8 cellular contexts compared by ENCODE assay signal in the genomic region with DNA sequence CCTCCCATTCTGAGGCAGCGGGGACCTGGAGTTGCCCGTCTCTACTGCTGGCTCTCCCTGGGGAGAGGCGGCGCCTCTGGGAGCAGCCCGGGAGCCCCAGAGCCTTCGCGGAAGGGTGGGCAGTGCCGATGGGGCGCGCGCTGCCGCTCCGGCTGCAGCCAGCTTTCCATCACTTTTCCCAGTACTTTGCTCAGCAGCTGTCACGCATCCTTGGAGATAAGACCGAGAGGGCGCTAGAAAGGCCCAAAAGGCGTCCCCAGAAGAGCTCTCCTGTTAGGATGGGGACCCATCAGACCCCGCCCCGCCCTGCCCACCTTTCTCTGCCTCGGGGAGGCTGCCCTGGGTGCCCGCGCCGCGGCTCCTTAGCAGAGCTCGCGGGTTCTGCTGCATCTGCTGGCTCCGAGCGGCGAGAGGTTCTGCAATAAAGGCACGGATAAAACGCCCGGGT. TPM values are rescaled to one million over a fixed set of nuclear protein-coding genes. Genes with fewer than 3 reads are reported as not detected.
DNase-seq lines count a peak whose midpoint lies in the region; ATAC-seq and TF ChIP-seq lines count a peak whose summit lies in the region.

No MANE protein-coding gene starts in this region.

- no peaks in the 10 kb centered on the region for H3K9me3 Mint-ChIP-seq in activated CD8-positive, alpha-beta T cell treated with anti-CD3 and anti-CD28 coated beads for 36 hours

- no peak overlapping the region for H2BK120ac ChIP-seq in neuronal stem cell (ENCODE audit: low read depth, low read length)

- intact Hi-C loops in activated CD8-positive, alpha-beta T cell treated with anti-CD3 and anti-CD28 coated beads for 36 hours (cut with micrococcal nuclease) = loop anchor here (10.0 kb wide), 1 partner anchor 729 kb away; no protein-coding TSS in a partner anchor

- no peaks in the 10 kb centered on the region for H3K36me3 ChIP-seq in neuronal stem cell (replicated peaks in 1 of 2; ENCODE audit: control insufficient read depth in 2 of 2, insufficient read depth in 2 of 2, low read length in 2 of 2)

- no peak overlapping the region for H4K91ac ChIP-seq in neuronal stem cell (ENCODE audit: low read depth, low read length, poor library complexity)

- no peak overlapping the region for H3K14ac ChIP-seq in neuronal stem cell (ENCODE audit: low read length)

- H2BK15ac ChIP-seq in neuronal stem cell (ENCODE audit: low read length) = peak overlapping the region; percentile 62

- peak; percentile 29 for DNase-seq in DMS 273 treated with DMSO at 0.1 percent for 48 hours (lab: John Stamatoyannopoulos, UW)
- DNase-seq in HS-5 (ENCODE audit: low read depth) = peak; percentile 14
- peak; percentile 36 for DNase-seq in activated CD8-positive, alpha-beta T cell treated with anti-CD3 and anti-CD28 coated beads for 36 hours
- DNase-seq in fibroblast of villous mesenchyme (ENCODE audit: low read depth) = no peak
- DNase-seq in neuronal stem cell (ENCODE audit: low spot score) = no peak
- no peak for DNase-seq in NCI-H1048 (lab: John Stamatoyannopoulos, UW)
- DNase-seq in NCI-H2029 (lab: John Stamatoyannopoulos, UW) = no peak
- no peak for DNase-seq in HEK293T (ENCODE audit: extremely low spot score)

- no peak overlapping the region for H2AK5ac ChIP-seq in neuronal stem cell (ENCODE audit: low read depth, low read length)

- H3K27ac ChIP-seq in neuronal stem cell (replicated peaks; ENCODE audit: low read length) = no peak overlapping the region

- H2BK5ac ChIP-seq in neuronal stem cell (ENCODE audit: low read length) = peak overlapping the region; percentile 48

- peak; percentile 21 for ATAC-seq in activated CD8-positive, alpha-beta T cell treated with anti-CD3 and anti-CD28 coated beads for 36 hours

- H3K27me3 ChIP-seq in neuronal stem cell (ENCODE audit: control insufficient read depth in 3 of 3, insufficient read depth in 3 of 3, low read depth in 1 of 3, low read length in 3 of 3) = peaks cover 0 to 12% (median 0%) of the 10 kb centered on the region in 3 experiments

- peak overlapping the region; percentile 66 for H3K9ac ChIP-seq in neuronal stem cell (ENCODE audit: low read depth, low read length, poor library complexity)

- no CpG with 5 or more reads among the region's 32 CpGs for WGBS in neuronal stem cell (ENCODE audit: extremely low coverage in 2 of 2, insufficient read length in 2 of 2, insufficient replicate concordance in 1 of 2), 2 donors

- H2AFZ ChIP-seq in neuronal stem cell (ENCODE audit: low read length) = peak overlapping the region; percentile 97

- peak overlapping the region; percentile 50 for H3K4me3 ChIP-seq in fibroblast of villous mesenchyme (ENCODE audit: low read depth, low read length)
- peak overlapping the region; percentile 56 to 76 for H3K4me3 ChIP-seq in neuronal stem cell (ENCODE audit: low read length in 2 of 2)

- POLR2A ChIA-PET in activated CD8-positive, alpha-beta T cell treated with anti-CD3 and anti-CD28 coated beads for 36 hours (lab: Charles Lee) = interaction anchor here (1.1 to 1.5 kb wide), 3 partner anchors 547 to 759 kb away, joined by 3 to 6 read pairs (median 4); no protein-coding TSS in a partner anchor
- POLR2A ChIA-PET in HEK293T (lab: Yijun Ruan, JAX) = no interaction called here

- no peaks in the 10 kb centered on the region for H3K36me3 Mint-ChIP-seq in activated CD8-positive, alpha-beta T cell treated with anti-CD3 and anti-CD28 coated beads for 36 hours (ENCODE audit: low read depth)

- H3K4me2 ChIP-seq in neuronal stem cell (ENCODE audit: insufficient read depth, low read length, poor library complexity, severe bottlenecking) = peak overlapping the region; percentile 90

- H3K79me1 ChIP-seq in neuronal stem cell (ENCODE audit: low read depth, low read length) = no peaks in the 10 kb centered on the region

- H3K18ac ChIP-seq in neuronal stem cell (ENCODE audit: low read length) = peak overlapping the region; percentile 79

- H3K4ac ChIP-seq in neuronal stem cell (ENCODE audit: low read length) = no peak overlapping the region

- no peak overlapping the region for H2BK12ac ChIP-seq in neuronal stem cell (ENCODE audit: low read length)

- peaks cover 7% of the 10 kb centered on the region for H3K4me1 Mint-ChIP-seq in activated CD8-positive, alpha-beta T cell treated with anti-CD3 and anti-CD28 coated beads for 36 hours (ENCODE audit: low read depth)

- H3K9me3 ChIP-seq in neuronal stem cell (replicated peaks in 1 of 2; ENCODE audit: control insufficient read depth in 2 of 2, insufficient read depth in 1 of 2, low read depth in 1 of 2, low read length in 2 of 2) = no peaks in the 10 kb centered on the region

- TF ChIP-seq CTCF in activated CD8-positive, alpha-beta T cell treated with anti-CD3 and anti-CD28 coated beads for 36 hours (IDR thresholded peaks at IDR 0.05) = no peak
- no peak for TF ChIP-seq CTCF in fibroblast of villous mesenchyme (IDR thresholded peaks at IDR 0.05; ENCODE audit: insufficient read depth, low read depth, low read length)

- H3K4me1 ChIP-seq in neuronal stem cell (ENCODE audit: control insufficient read depth in 2 of 2, insufficient read depth in 1 of 2, low read depth in 1 of 2, low read length in 2 of 2) = peaks cover 3% of the 10 kb centered on the region in 2 donors

- no peak overlapping the region for H3K27ac Mint-ChIP-seq in activated CD8-positive, alpha-beta T cell treated with anti-CD3 and anti-CD28 coated beads for 36 hours

- H3K4me3 Mint-ChIP-seq in activated CD8-positive, alpha-beta T cell treated with anti-CD3 and anti-CD28 coated beads for 36 hours = peak overlapping the region; percentile 59

- CTCF ChIA-PET in activated CD8-positive, alpha-beta T cell treated with anti-CD3 and anti-CD28 coated beads for 36 hours (lab: Charles Lee) = interaction anchor here (0.9 to 6.2 kb wide), 40 partner anchors 9 to 728 kb away, joined by 3 to 113 read pairs (median 4); no protein-coding TSS in a partner anchor
- CTCF ChIA-PET in HEK293T (lab: Yijun Ruan, JAX) = interaction anchor here (0.7 to 1.7 kb wide), 11 partner anchors 13 to 733 kb away, joined by 3 to 9 read pairs (median 4); no protein-coding TSS in a partner anchor

- H4K8ac ChIP-seq in neuronal stem cell (ENCODE audit: low read depth, low read length) = no peak overlapping the region

- H3K23ac ChIP-seq in neuronal stem cell (ENCODE audit: low read depth, low read length, poor library complexity) = peak overlapping the region; percentile 52

- peaks cover 30% of the 10 kb centered on the region for H3K27me3 Mint-ChIP-seq in activated CD8-positive, alpha-beta T cell treated with anti-CD3 and anti-CD28 coated beads for 36 hours

TF ChIP-seq in HEK293T, 16 proteins besides CTCF, POLR2A, EP300 and RAD21:
- TF ChIP-seq TARDBP (IDR thresholded peaks at IDR 0.05) (no peak), FOXA1 (IDR thresholded peaks at IDR 0.05) (no peak), ELF4 (IDR thresholded peaks at IDR 0.05) (no peak), NFRKB (IDR thresholded peaks at IDR 0.05) (no peak), FOXM1 (IDR thresholded peaks at IDR 0.05; ENCODE audit: borderline replicate concordance) (no peak), BHLHE40 (IDR thresholded peaks at IDR 0.05; ENCODE audit: borderline replicate concordance) (no peak), HDGF (IDR thresholded peaks at IDR 0.05; ENCODE audit: borderline replicate concordance) (no peak), SUZ12 (IDR thresholded peaks at IDR 0.05) (no peak), L3MBTL2 (conservative IDR thresholded peaks at IDR 0.05) (no peak), SP1 (IDR thresholded peaks at IDR 0.05) (no peak)
- TF ChIP-seq, protein P1, sequence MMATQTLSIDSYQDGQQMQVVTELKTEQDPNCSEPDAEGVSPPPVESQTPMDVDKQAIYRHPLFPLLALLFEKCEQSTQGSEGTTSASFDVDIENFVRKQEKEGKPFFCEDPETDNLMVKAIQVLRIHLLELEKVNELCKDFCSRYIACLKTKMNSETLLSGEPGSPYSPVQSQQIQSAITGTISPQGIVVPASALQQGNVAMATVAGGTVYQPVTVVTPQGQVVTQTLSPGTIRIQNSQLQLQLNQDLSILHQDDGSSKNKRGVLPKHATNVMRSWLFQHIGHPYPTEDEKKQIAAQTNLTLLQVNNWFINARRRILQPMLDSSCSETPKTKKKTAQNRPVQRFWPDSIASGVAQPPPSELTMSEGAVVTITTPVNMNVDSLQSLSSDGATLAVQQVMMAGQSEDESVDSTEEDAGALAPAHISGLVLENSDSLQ (IDR thresholded peaks at IDR 0.05) = no peak
TF ChIP-seq in HEK293T: peak in this region for 0.

RNA-seq across cellular contexts. Expression of a gene that starts 0.5 kb away (rescaled TPM):
- total RNA-seq in activated CD8-positive, alpha-beta T cell treated with anti-CD3 and anti-CD28 coated beads for 36 hours = not detected
- total RNA-seq in fibroblast of villous mesenchyme = 11.2 and 14.2 TPM in 2 replicates
- 0.40 TPM for polyA plus RNA-seq in neuronal stem cell (2013, experiment 1 of 2)
- polyA plus RNA-seq in neuronal stem cell (2013, experiment 2 of 2) = 0.42 TPM

Comparison
In these comparisons a context has a peak if more than half of its experiments do, and no peak if none do; other contexts are left out.
1. DNase-seq: peak in DMS 273 treated with DMSO at 0.1 percent for 48 hours (single experiment), HS-5 (single experiment) and activated CD8-positive, alpha-beta T cell treated with anti-CD3 and anti-CD28 coated beads for 36 hours (single experiment); none in fibroblast of villous mesenchyme (single experiment), neuronal stem cell (single experiment), NCI-H1048 (single experiment), NCI-H2029 (single experiment) and HEK293T (single experiment).
2. RNA of a gene that starts 0.5 kb away (total RNA-seq): 11.2 to 14.2 TPM in fibroblast of villous mesenchyme; not detected in activated CD8-positive, alpha-beta T cell treated with anti-CD3 and anti-CD28 coated beads for 36 hours; every median in the first group is over 10 times any median in the second.